Comparison of ENCODE assay signal across 8 cellular contexts in the genomic region with DNA sequence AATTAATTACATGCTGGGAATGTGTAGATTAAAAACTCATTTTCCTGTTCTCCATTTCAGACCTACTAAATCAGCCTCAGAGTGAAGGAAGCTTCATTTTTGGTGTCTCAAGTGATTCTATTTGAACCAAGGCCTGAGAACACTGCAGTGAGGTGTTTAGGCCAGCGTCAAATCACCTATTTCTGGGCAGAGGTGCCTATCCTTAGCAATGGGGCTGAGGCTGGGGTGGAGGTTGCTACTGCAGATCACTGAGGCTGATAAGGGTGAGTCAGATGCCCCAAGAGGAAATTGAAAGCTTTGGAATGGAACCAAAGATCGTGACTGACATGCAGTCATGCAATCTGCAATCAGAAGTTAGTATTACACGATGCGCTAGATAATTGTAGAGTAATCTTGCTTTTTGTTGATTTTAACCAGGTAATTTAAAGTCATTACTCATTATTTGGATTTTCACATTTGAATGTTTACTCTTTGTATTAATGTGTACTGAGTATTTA. TPM values are rescaled to one million over a fixed set of nuclear protein-coding genes. Genes with fewer than 3 reads are reported as not detected.
DNase-seq lines count a peak whose midpoint lies in the region; ATAC-seq lines count a peak whose summit lies in the region.

No MANE protein-coding gene starts in this region.

- H3K4me3 Mint-ChIP-seq in activated naive CD8-positive, alpha-beta T cell treated with anti-CD3 and anti-CD28 coated beads for 36 hours: no peak overlapping the region

- peaks cover 7% of the 10 kb centered on the region for H3K27me3 Mint-ChIP-seq in activated naive CD8-positive, alpha-beta T cell treated with anti-CD3 and anti-CD28 coated beads for 36 hours

- DNase-seq in A172 (ENCODE audit: low spot score) (peak; percentile 96), HT1080 (ENCODE audit: low read depth) (peak; percentile 92), SKM-1 (lab: John Stamatoyannopoulos, UW; ENCODE audit: unreplicated experiment) (peak; percentile 1), iris pigment epithelial cell (ENCODE audit: low read depth) (peak; percentile 92), cortex of kidney (lab: John Stamatoyannopoulos, UW) (no peak)
- peak; percentile 67 for DNase-seq in activated naive CD8-positive, alpha-beta T cell treated with anti-CD3 and anti-CD28 coated beads for 36 hours
- peak; percentile 41 to 69 (median 55) for DNase-seq in stimulated activated CD4-positive, alpha-beta T cell treated with anti-CD3 and anti-CD28 coated beads, TNF-alpha, amount 100 ng/mL, for 48 hours (ENCODE audit: low read depth in 3 of 3)

- peaks cover 7% of the 10 kb centered on the region for H3K36me3 Mint-ChIP-seq in activated naive CD8-positive, alpha-beta T cell treated with anti-CD3 and anti-CD28 coated beads for 36 hours

- peak overlapping the region; percentile 77 for H3K27ac Mint-ChIP-seq in activated naive CD8-positive, alpha-beta T cell treated with anti-CD3 and anti-CD28 coated beads for 36 hours

- H3K4me1 Mint-ChIP-seq in activated naive CD8-positive, alpha-beta T cell treated with anti-CD3 and anti-CD28 coated beads for 36 hours: peaks cover 41% of the 10 kb centered on the region

- no peak for ATAC-seq in HG02852 (IDR thresholded peaks at IDR 0.05; ENCODE audit: unreplicated experiment)

- H3K9me3 Mint-ChIP-seq in activated naive CD8-positive, alpha-beta T cell treated with anti-CD3 and anti-CD28 coated beads for 36 hours: peaks cover 4% of the 10 kb centered on the region

RNA-seq across cellular contexts. Expression of a gene that starts 4.4 kb away (rescaled TPM):
- total RNA-seq in A172 (2014; rRNA removed; shearing (Covaris generic)): 618 and 939 TPM in 2 replicates
- total RNA-seq in HT1080 (2014; rRNA removed; shearing (Covaris generic)): 340 and 396 TPM in 2 replicates
- 322 and 364 TPM in 2 replicates for polyA plus RNA-seq in HT1080 (2015; cell fraction: cytosol; rRNA removed)
- polyA plus RNA-seq in HT1080 (2015; cell fraction: nucleus; rRNA removed): 328 and 396 TPM in 2 replicates
- 100 to 1,000 TPM; 120 to 125 TPM for total RNA-seq in activated naive CD8-positive, alpha-beta T cell treated with anti-CD3 and anti-CD28 coated beads for 36 hours
